ENCODE assay signal across 26 cellular contexts in the genomic region with DNA sequence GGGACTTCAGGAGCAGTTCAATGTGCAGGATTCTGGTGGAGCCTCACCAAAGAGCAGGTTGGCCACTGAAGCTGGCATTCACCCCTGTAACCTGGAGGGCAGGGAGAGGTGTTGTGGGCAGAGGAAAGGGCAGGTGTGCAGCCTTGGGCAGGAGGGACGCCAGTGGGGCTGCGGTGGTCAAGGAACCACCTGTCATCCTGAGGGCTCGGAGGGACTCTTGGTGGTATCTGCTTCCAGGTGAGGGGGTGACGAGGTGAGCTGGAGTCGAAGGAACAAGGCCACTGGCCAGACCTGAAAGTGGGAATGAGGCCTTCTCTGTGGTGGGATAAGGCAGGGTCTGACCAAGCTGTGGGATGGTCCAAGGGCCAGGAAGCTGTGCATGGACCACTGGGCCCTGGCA.
"Had no signal": no experiment of that assay in that cellular context is flagged by ENCODE, and none has a peak within 500 bp of the region (broad histone marks: within the 10 kb centered on the region; RNA-seq: fewer than 3 reads in every experiment).

No MANE protein-coding gene starts in this region.

- H3K9me3 ChIP-seq: pancreas, psoas muscle, thyroid gland had no signal

- H2AFZ ChIP-seq: hepatocyte had no signal

- H3K4me1 Mint-ChIP-seq: activated B cell treated with CpG ODN at 0.5 μM for 24 hours, mesothelial cell of epicardium had no signal

- ATAC-seq: activated T-cell treated with anti-CD3 and anti-CD28 coated beads, Interleukin-2, amount 50 U/mL, for 4 hours; left lung; naive thymus-derived CD8-positive, alpha-beta T cell; pancreas; psoas muscle; upper lobe of right lung had no signal

- H3K79me2 ChIP-seq: hepatocyte had no signal

- H3K27me3 ChIP-seq: esophagus muscularis mucosa, hepatocyte, left lung, pancreas, right atrium auricular region, thyroid gland, upper lobe of right lung had no signal

- H3K4me3 Mint-ChIP-seq: activated B cell treated with CpG ODN at 0.5 μM for 24 hours; activated naive CD4-positive, alpha-beta T cell treated with anti-CD3 and anti-CD28 coated beads for 36 hours; activated T-cell treated with anti-CD3 and anti-CD28 coated beads, Interleukin-2, amount 50 U/mL, for 4 hours; brain; mesothelial cell of epicardium; stimulated activated naive CD8-positive, alpha-beta T cell treated with anti-CD3 and anti-CD28 coated beads, Interleukin-15, Interleukin-2, amounts not matched to agents 100 ng/mL and 50 ng/mL, for 24 hours had no signal

- H3K27ac Mint-ChIP-seq: activated B cell treated with CpG ODN at 0.5 μM for 24 hours; activated naive CD4-positive, alpha-beta T cell treated with anti-CD3 and anti-CD28 coated beads for 36 hours; activated T-helper 2 cell treated with anti-CD3 and anti-CD28 coated beads, Interferon-gamma antibody, Interleukin-2, Interleukin-4, amounts not matched to agents 10 μg/mL and 5 μg/mL and 100 μg/mL, durations not matched to agents 14 hours and 24 hours and 36 hours; brain; mesothelial cell of epicardium; stimulated activated naive CD8-positive, alpha-beta T cell treated with anti-CD3 and anti-CD28 coated beads, Interleukin-15, Interleukin-2, amounts not matched to agents 100 ng/mL and 50 ng/mL, for 24 hours had no signal

- H3K4me1 ChIP-seq: esophagus muscularis mucosa, left lung, pancreas, thyroid gland, upper lobe of right lung had no signal

- H3K27me3 Mint-ChIP-seq: activated B cell treated with CpG ODN at 0.5 μM for 24 hours; brain; naive thymus-derived CD8-positive, alpha-beta T cell; stimulated activated naive CD8-positive, alpha-beta T cell treated with anti-CD3 and anti-CD28 coated beads, Interleukin-15, Interleukin-2, amounts not matched to agents 100 ng/mL and 50 ng/mL, for 24 hours had no signal

- H3K4me3 ChIP-seq: esophagus muscularis mucosa, hepatocyte, left lung, pancreas, psoas muscle, right atrium auricular region, thyroid gland, upper lobe of right lung had no signal

- H3K4me2 ChIP-seq: hepatocyte had no signal

- H3K27ac ChIP-seq: esophagus muscularis mucosa, hepatocyte, left lung, pancreas, psoas muscle, thyroid gland, upper lobe of right lung had no signal

- DNase-seq: activated B cell treated with CpG ODN at 0.5 μM for 24 hours; activated CD4-positive, alpha-beta T cell treated with anti-CD3 and anti-CD28 coated beads for 48 hours; activated CD8-positive, alpha-beta memory T cell treated with anti-CD3 and anti-CD28 coated beads, Interleukin-2, amount 50 U/mL, for 4 hours; activated naive CD4-positive, alpha-beta T cell treated with anti-CD3 and anti-CD28 coated beads for 36 hours; activated T-cell treated with anti-CD3 and anti-CD28 coated beads, Interleukin-2, amount 50 U/mL, for 4 hours; aorta; dermis blood vessel endothelial cell; effector memory CD4-positive, alpha-beta T cell; glutamatergic neuron; kidney glomerular epithelial cell; left lung; naive thymus-derived CD8-positive, alpha-beta T cell; pancreas; stimulated activated CD4-positive, alpha-beta T cell treated with anti-CD3 and anti-CD28 coated beads, Interleukin-4, amount 100 ng/mL, for 24 hours; substantia nigra; T1000; thyroid gland; upper lobe of right lung had no signal
